In the genomic region with DNA sequence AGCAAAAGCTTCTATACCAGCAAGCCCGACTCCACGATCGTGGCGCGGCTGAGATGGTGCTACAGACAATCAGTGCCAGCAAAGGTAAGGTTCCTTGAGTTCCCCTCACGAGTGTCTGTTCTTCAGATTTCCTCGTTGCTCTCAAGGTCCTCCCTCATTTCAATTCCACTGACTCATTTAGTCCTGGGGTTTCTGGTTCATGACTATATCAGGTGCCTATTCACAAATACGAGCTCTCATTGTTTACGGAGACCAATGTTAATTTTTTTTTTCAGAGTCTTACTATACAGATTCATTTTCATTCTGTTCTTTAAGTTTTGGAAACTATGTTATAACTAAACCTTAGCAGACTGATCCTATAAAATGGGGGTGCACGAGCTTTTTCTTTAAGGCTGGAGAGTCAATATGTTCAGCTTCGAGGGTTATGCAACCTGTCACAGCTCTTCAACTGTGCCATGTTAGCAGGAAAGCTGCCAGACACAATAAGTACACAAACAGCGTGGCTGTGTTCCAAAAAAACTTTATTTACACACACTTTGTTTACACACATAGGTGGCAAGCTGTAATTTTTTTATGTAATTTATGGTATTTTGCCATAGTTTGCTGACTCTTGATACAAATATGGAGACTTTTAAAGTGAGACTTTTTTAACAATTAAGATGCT, we compare ENCODE assay signal across 11 cellular contexts.
"Had no signal": no experiment of that assay in that cellular context is flagged by ENCODE, and none has a peak within 500 bp of the region (broad histone marks: within the 10 kb centered on the region; RNA-seq: fewer than 3 reads in every experiment).

No MANE protein-coding gene starts in this region.

- ATAC-seq: foreskin keratinocyte, WTC11 had no signal

- FAIRE-seq: endothelial cell of umbilical vein, urothelium cell line had no signal

- DNase-seq: activated CD4-positive, alpha-beta T cell treated with anti-CD3 and anti-CD28 coated beads for 48 hours; activated naive CD4-positive, alpha-beta T cell treated with anti-CD3 and anti-CD28 coated beads for 36 hours; central memory CD4-positive, alpha-beta T cell; effector CD4-positive, alpha-beta T cell; foreskin keratinocyte; head of caudate nucleus; islet precursor cell; thyroid gland had no signal
